Comparison of ENCODE assay signal across 8 cellular contexts in the genomic region with DNA sequence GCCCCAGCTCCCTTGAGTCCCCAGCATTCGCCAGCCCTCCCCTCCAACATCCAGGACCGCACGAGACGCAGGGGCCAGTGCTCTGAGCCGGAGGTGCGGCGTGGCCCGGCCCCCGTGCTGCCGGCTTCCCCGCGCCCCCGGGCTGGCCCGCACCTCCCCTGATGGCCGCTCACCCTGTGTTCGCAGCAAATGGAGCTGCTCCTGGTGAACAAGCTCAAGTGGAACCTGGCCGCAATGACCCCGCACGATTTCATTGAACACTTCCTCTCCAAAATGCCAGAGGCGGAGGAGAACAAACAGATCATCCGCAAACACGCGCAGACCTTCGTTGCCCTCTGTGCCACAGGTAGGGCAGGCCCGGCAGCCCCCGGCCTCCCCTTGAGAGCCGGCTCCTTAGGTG. TPM values are rescaled to one million over a fixed set of nuclear protein-coding genes. Genes with fewer than 3 reads are reported as not detected.
DNase-seq lines count a peak whose midpoint lies in the region; ATAC-seq and TF ChIP-seq lines count a peak whose summit lies in the region.

No MANE protein-coding gene starts in this region.

- no peak overlapping the region for H3K27ac Mint-ChIP-seq in CD4-positive, CD25-positive, alpha-beta regulatory T cell
- peak overlapping the region in 1 of 2 donors; percentile 20 for H3K27ac Mint-ChIP-seq in effector memory CD8-positive, alpha-beta T cell
- H3K27ac Mint-ChIP-seq in neural progenitor cell: no peak overlapping the region

- intact Hi-C loops in posterior cingulate gyrus (cut with DNase I): loop anchor here (1.0 to 5.0 kb wide), 3 partner anchors 201 to 542 kb away; no protein-coding TSS in a partner anchor

- peaks cover 0 to 22% (median 5%) of the 10 kb centered on the region in 4 donors for H3K4me1 Mint-ChIP-seq in CD4-positive, CD25-positive, alpha-beta regulatory T cell
- peaks cover 16% of the 10 kb centered on the region in 2 donors for H3K4me1 Mint-ChIP-seq in effector memory CD8-positive, alpha-beta T cell (ENCODE audit: low read depth in 2 of 2)
- H3K4me1 Mint-ChIP-seq in neural progenitor cell: peaks cover 27% of the 10 kb centered on the region

- H3K36me3 ChIP-seq in CD4-positive, CD25-positive, alpha-beta regulatory T cell (ENCODE audit: control insufficient read depth, insufficient read depth, low read length): no peaks in the 10 kb centered on the region
- H3K36me3 ChIP-seq in MM.1S (replicated peaks; ENCODE audit: insufficient read depth, low read length): no peaks in the 10 kb centered on the region
- no peaks in the 10 kb centered on the region for H3K36me3 ChIP-seq in neural progenitor cell

- no peaks in the 10 kb centered on the region for H3K9me2 ChIP-seq in MM.1S (replicated peaks; ENCODE audit: insufficient read depth, low read length)

- H3K27me3 ChIP-seq in CD4-positive, CD25-positive, alpha-beta regulatory T cell (ENCODE audit: control insufficient read depth, insufficient read depth, low read length): no peaks in the 10 kb centered on the region
- H3K27me3 ChIP-seq in MM.1S (replicated peaks; ENCODE audit: insufficient read depth, low read length) (peaks cover 26% of the 10 kb centered on the region), neural progenitor cell (no peaks in the 10 kb centered on the region)

- H2AFZ ChIP-seq in MM.1S (ENCODE audit: low read length) (no peak overlapping the region), neural progenitor cell (replicated peaks) (no peak overlapping the region)

- no peak for DNase-seq in CD4-positive, CD25-positive, alpha-beta regulatory T cell
- DNase-seq in MM.1S (no peak), neural progenitor cell (ENCODE audit: low spot score) (no peak), pons (ENCODE audit: low spot score) (no peak), posterior cingulate gyrus (no peak), NCI-H2107 treated with DMSO at 0.1 percent for 48 hours (lab: John Stamatoyannopoulos, UW; ENCODE audit: unreplicated experiment) (no peak), midbrain (lab: John Stamatoyannopoulos, UW) (no peak)
- DNase-seq in effector memory CD8-positive, alpha-beta T cell: no peak

- peaks cover 24% of the 10 kb centered on the region for H3K4me1 ChIP-seq in CD4-positive, CD25-positive, alpha-beta regulatory T cell (ENCODE audit: control insufficient read depth, insufficient read depth, low read length, poor library complexity, severe bottlenecking)
- peaks cover 5% of the 10 kb centered on the region; the same call in 1 of the 2 replicates for H3K4me1 ChIP-seq in MM.1S (ENCODE audit: low read length)
- peaks cover 27% of the 10 kb centered on the region for H3K4me1 ChIP-seq in neural progenitor cell

- H3K79me2 ChIP-seq in MM.1S (ENCODE audit: low read length) (0 out of 2 replicates have a peak, but pooled peaks cover 3% of the 10 kb centered on the region), neural progenitor cell (ENCODE audit: low read depth) (peaks cover 56% of the 10 kb centered on the region)

- H3K9ac ChIP-seq in MM.1S (ENCODE audit: low read length): no peak overlapping the region
- H3K9ac ChIP-seq in neural progenitor cell: no peak overlapping the region

- H3K27ac ChIP-seq in CD4-positive, CD25-positive, alpha-beta regulatory T cell (ENCODE audit: insufficient read depth, low read length, poor library complexity, severe bottlenecking): no peak overlapping the region
- H3K27ac ChIP-seq in MM.1S (ENCODE audit: low read length) (no peak overlapping the region), neural progenitor cell (no peak overlapping the region)

- no peaks in the 10 kb centered on the region for H4K20me1 ChIP-seq in MM.1S (ENCODE audit: insufficient read depth, low read length)
- peaks cover 67% of the 10 kb centered on the region for H4K20me1 ChIP-seq in neural progenitor cell (ENCODE audit: low read depth)

- TF ChIP-seq CTCF in MM.1S (IDR thresholded peaks at IDR 0.05; ENCODE audit: low read length) (no peak), neural progenitor cell (IDR thresholded peaks at IDR 0.05) (no peak)

- no peaks in the 10 kb centered on the region for H3K9me3 ChIP-seq in CD4-positive, CD25-positive, alpha-beta regulatory T cell (ENCODE audit: control insufficient read depth in 2 of 2, low read length in 2 of 2)
- no peaks in the 10 kb centered on the region for H3K9me3 ChIP-seq in MM.1S (replicated peaks; ENCODE audit: insufficient read depth, low read length)
- no peaks in the 10 kb centered on the region for H3K9me3 ChIP-seq in neural progenitor cell (ENCODE audit: low read depth)

- H3K4me3 Mint-ChIP-seq in CD4-positive, CD25-positive, alpha-beta regulatory T cell: peak overlapping the region in 3 of 4 donors; percentile 52 to 66 (median 54)
- H3K4me3 Mint-ChIP-seq in effector memory CD8-positive, alpha-beta T cell: peak overlapping the region; percentile 70 to 71
- H3K4me3 Mint-ChIP-seq in neural progenitor cell: peak overlapping the region; percentile 83

- ATAC-seq in CD4-positive, CD25-positive, alpha-beta regulatory T cell (ENCODE audit: low read depth in 2 of 2): no peak
- no peak for ATAC-seq in effector memory CD8-positive, alpha-beta T cell (replicated peaks)

- peaks cover 33% of the 10 kb centered on the region for H3K27me3 Mint-ChIP-seq in CD4-positive, CD25-positive, alpha-beta regulatory T cell
- peaks cover 21 to 51% of the 10 kb centered on the region in 2 donors for H3K27me3 Mint-ChIP-seq in effector memory CD8-positive, alpha-beta T cell
- peaks cover 6% of the 10 kb centered on the region for H3K27me3 Mint-ChIP-seq in neural progenitor cell (ENCODE audit: insufficient read depth, low read depth)

- H3K4me3 ChIP-seq in CD4-positive, CD25-positive, alpha-beta regulatory T cell (ENCODE audit: low read depth, low read length): no peak overlapping the region
- no peak overlapping the region for H3K4me3 ChIP-seq in MM.1S (ENCODE audit: low read length)
- H3K4me3 ChIP-seq in neural progenitor cell: peak overlapping the region; percentile 94

- peaks cover 0 to 2% (median 0%) of the 10 kb centered on the region in 7 donors for H3K9me3 Mint-ChIP-seq in CD4-positive, CD25-positive, alpha-beta regulatory T cell
- H3K9me3 Mint-ChIP-seq in effector memory CD8-positive, alpha-beta T cell: no peaks in the 10 kb centered on the region
- no peaks in the 10 kb centered on the region for H3K9me3 Mint-ChIP-seq in neural progenitor cell

- H3F3A ChIP-seq in MM.1S (ENCODE audit: insufficient read depth, low read length) (peaks cover 11% of the 10 kb centered on the region; the same call in 1 of the 2 replicates), neural progenitor cell (ENCODE audit: low read depth) (peaks cover 34% of the 10 kb centered on the region)

- H3K4me2 ChIP-seq in MM.1S (ENCODE audit: low read depth, low read length): peak overlapping the region; percentile 93; the same call in 1 of the 2 replicates
- peak overlapping the region; percentile 93 for H3K4me2 ChIP-seq in neural progenitor cell

- no peaks in the 10 kb centered on the region for H3K36me3 Mint-ChIP-seq in CD4-positive, CD25-positive, alpha-beta regulatory T cell
- H3K36me3 Mint-ChIP-seq in effector memory CD8-positive, alpha-beta T cell (ENCODE audit: insufficient read depth): peaks cover 5% of the 10 kb centered on the region
- H3K36me3 Mint-ChIP-seq in neural progenitor cell: peaks cover 6% of the 10 kb centered on the region

RNA-seq across cellular contexts. Expression of gene CCND1, which starts 2.7 kb away (rescaled TPM):
- total RNA-seq in CD4-positive, CD25-positive, alpha-beta regulatory T cell: 3.6 TPM
- under 1 TPM in 2 of 4 donors, not detected in 2; 0.17 to 0.65 TPM for polyA plus RNA-seq in CD4-positive, CD25-positive, alpha-beta regulatory T cell
- total RNA-seq in neural progenitor cell (ENCODE audit: low replicate concordance): 85.0 and 94.0 TPM in 2 replicates

RNA-seq across cellular contexts. Expression of gene LTO1, which starts 31.5 kb away (rescaled TPM):
- 37.6 TPM for total RNA-seq in CD4-positive, CD25-positive, alpha-beta regulatory T cell
- polyA plus RNA-seq in CD4-positive, CD25-positive, alpha-beta regulatory T cell: 10 to 100 TPM; 15.5 to 23.3 (median 17.6) TPM
- total RNA-seq in neural progenitor cell (ENCODE audit: low replicate concordance): 11.9 and 21.6 TPM in 2 replicates

Comparison
In these comparisons a context has a peak if more than half of its experiments do, and no peak if none do; other contexts are left out.
1. RNA of gene CCND1, which starts 2.7 kb away (total RNA-seq): 85.0 to 94.0 TPM in neural progenitor cell; 3.6 TPM in CD4-positive, CD25-positive, alpha-beta regulatory T cell (single experiment); every median in the first group is over 10 times any median in the second.
2. Peak in every context shown above with its lines, with median percentiles within 50 percentile points of each other: H3K4me3 Mint-ChIP-seq.